Comparison of ENCODE assay signal across 36 cellular contexts in the genomic region with DNA sequence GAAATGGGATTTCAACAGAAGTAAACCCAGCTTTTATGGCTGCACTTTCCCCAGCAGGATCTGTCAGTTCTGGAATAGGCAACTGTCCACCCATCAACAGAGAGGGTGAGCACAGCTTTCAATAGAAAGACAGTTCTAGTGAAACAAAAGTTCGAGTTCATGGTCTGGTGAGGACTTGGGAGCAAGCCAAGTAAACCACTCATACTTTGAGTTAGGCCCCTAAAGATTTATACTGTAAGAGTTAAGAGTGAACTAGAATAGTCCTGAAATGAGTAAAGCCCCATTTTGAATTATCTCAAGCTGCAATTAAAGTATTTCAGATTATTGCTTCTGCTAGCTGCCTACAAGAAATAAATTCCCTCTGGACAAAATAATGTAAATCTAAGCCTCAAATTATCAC.
"Had no signal": no experiment of that assay in that cellular context is flagged by ENCODE, and none has a peak within 500 bp of the region (broad histone marks: within the 10 kb centered on the region; RNA-seq: fewer than 3 reads in every experiment).

No MANE protein-coding gene starts in this region.

- H3K27ac ChIP-seq: brain microvascular endothelial cell, Peyer's patch, RWPE1, WERI-Rb-1 had no signal

- H3K9me3 ChIP-seq: Peyer's patch had no signal

- H3K4me3 ChIP-seq: Peyer's patch had no signal

- H3K27me3 ChIP-seq: brain microvascular endothelial cell, Peyer's patch had no signal

- DNase-seq: activated CD4-positive, alpha-beta memory T cell treated with anti-CD3 and anti-CD28 coated beads, Interleukin-2, amount 10 ng/mL, durations not matched to agents 7 days and 5 days; activated CD4-positive, alpha-beta T cell treated with anti-CD3 and anti-CD28 coated beads for 1 hour; activated CD4-positive, alpha-beta T cell treated with anti-CD3 and anti-CD28 coated beads for 48 hours; activated CD4-positive, CD25-positive, alpha-beta regulatory T cell; activated CD8-positive, alpha-beta memory T cell treated with anti-CD3 and anti-CD28 coated beads for 24 hours; activated CD8-positive, alpha-beta memory T cell treated with anti-CD3 and anti-CD28 coated beads, Interleukin-2, amount 10 ng/mL, durations not matched to agents 7 days and 5 days; activated CD8-positive, alpha-beta memory T cell treated with anti-CD3 and anti-CD28 coated beads, Interleukin-2, amount 50 U/mL, for 48 hours; activated effector memory CD4-positive, alpha-beta T cell treated with Interleukin-2 at 50 U/mL for 16 hours; activated naive CD4-positive, alpha-beta T cell treated with anti-CD3 and anti-CD28 coated beads, Interleukin-2, amount 10 ng/mL, durations not matched to agents 7 days and 5 days; activated naive CD8-positive, alpha-beta T cell treated with anti-CD3 and anti-CD28 coated beads, Interleukin-2, amount 50 U/mL, for 24 hours; activated T-cell treated with anti-CD3 and anti-CD28 coated beads, Interleukin-2, amount 50 U/mL, for 48 hours; anterior cingulate cortex; brain microvascular endothelial cell; central memory CD4-positive, alpha-beta T cell; NCI-H1092 treated with DMSO at 0.1 percent for 48 hours; NCI-H1417; NCI-H146; NCI-H187; NCI-H2029 treated with DMSO at 0.1 percent for 48 hours; NCI-H2107; NCI-H2171; NCI-H510A; NCI-H526; NCI-H748 treated with DMSO at 0.1 percent for 48 hours; NK-92 treated with Interleukin-12 subunit alpha and Interleukin-12 subunit beta, amount 100 ng/mL, for 24 hours; PC-3; Peyer's patch; SIG-M5; SW 1271; T-helper 1 cell; T-helper 2 cell; T-helper 9 cell; WERI-Rb-1 had no signal

- H3K36me3 ChIP-seq: brain microvascular endothelial cell, WERI-Rb-1 had no signal

- H3K4me1 ChIP-seq: Peyer's patch had no signal

- ATAC-seq: activated CD8-positive, alpha-beta memory T cell treated with anti-CD3 and anti-CD28 coated beads, Interleukin-2, amount 10 ng/mL, durations not matched to agents 7 days and 5 days; activated naive CD8-positive, alpha-beta T cell treated with anti-CD3 and anti-CD28 coated beads, Interleukin-2, amount 50 U/mL, for 24 hours; PC-3; Right ventricle myocardium inferior; SK-N-SH treated with all-trans-retinoic acid at 6 μM for 48 hours had no signal
